ENCODE assay signal across 10 cellular contexts in the genomic region with DNA sequence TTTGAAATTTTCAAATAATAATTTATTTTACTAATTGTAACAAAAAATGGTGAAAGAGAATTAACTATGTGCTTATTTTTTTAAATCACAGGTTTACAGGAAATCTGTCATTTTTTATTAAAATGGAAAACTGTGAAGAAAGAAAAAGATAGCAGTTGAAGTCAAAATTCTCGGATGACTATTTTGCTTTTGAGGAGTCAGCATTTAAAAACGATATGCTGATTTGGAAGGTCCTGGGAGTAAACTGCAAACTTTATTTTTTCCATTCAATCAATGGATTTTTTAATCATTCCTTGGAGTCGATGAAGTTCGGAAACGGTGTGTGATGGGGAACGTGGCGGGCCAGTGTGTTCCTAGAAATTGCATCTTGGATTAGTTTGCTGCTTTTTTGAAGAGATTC.
"Had no signal": no experiment of that assay in that cellular context is flagged by ENCODE, and none has a peak within 500 bp of the region (broad histone marks: within the 10 kb centered on the region; RNA-seq: fewer than 3 reads in every experiment).

No MANE protein-coding gene starts in this region.

- H3K9me3 ChIP-seq: HAP-1 had no signal

- H3K27ac Mint-ChIP-seq: GM23338, H9, HFFc6 had no signal

- ATAC-seq: GM23338, HCT116 had no signal

- H3K36me3 ChIP-seq: HAP-1 had no signal

- H3K4me1 Mint-ChIP-seq: GM23338, H9 had no signal

- DNase-seq: GM23248, GOT3, H7, H9, HCEC 1CT, HFFc6 had no signal

- H2AFZ ChIP-seq: GM23248 had no signal

- H3K4me1 ChIP-seq: HAP-1 had no signal

- H3K9ac ChIP-seq: GM23248 had no signal

- FAIRE-seq: H54 had no signal

- H3K27ac ChIP-seq: GM23248 had no signal

- H3K4me2 ChIP-seq: GM23338 had no signal

- H3K4me3 ChIP-seq: GM23248, GM23338, HAP-1 had no signal

- H3K4me3 Mint-ChIP-seq: GM23338, H9, HFFc6 had no signal

- H3K9me3 Mint-ChIP-seq: GM23338, H9, HFFc6 had no signal
